ENCODE assay signal across 8 cellular contexts in genomic region chr1:28668956-28669719, GRCh38. TPM values are rescaled to one million over a fixed set of nuclear protein-coding genes. Genes with fewer than 3 reads are reported as not detected.
DNase-seq lines count a peak whose midpoint lies in the region; ATAC-seq, FAIRE-seq and TF ChIP-seq lines count a peak whose summit lies in the region.

No MANE protein-coding gene starts in this region.

- TF ChIP-seq RAD21 in A549 (conservative IDR thresholded peaks at IDR 0.05 in 1 of 2, IDR thresholded peaks at IDR 0.05 in 1 of 2), result no peak

- POLR2A ChIA-PET in A549 (lab: Yijun Ruan, JAX), result interaction anchor here (0.6 to 2.9 kb wide), 7 partner anchors 21 to 870 kb away, joined by 3 to 27 read pairs (median 7); partner anchors contain the start of genes RNU11, TAF12 and YTHDF2
- POLR2A ChIA-PET in activated CD8-positive, alpha-beta T cell treated with anti-CD3 and anti-CD28 coated beads for 36 hours (lab: Charles Lee), result interaction anchor here (0.7 to 6.9 kb wide), 16 partner anchors 9 to 673 kb away, joined by 3 to 98 read pairs (median 5); partner anchors contain the start of genes RNU11, TAF12 and YTHDF2

- CTCF ChIA-PET in A549 (lab: Yijun Ruan, JAX), result interaction anchor here (1.2 to 1.9 kb wide), 3 partner anchors 14 to 208 kb away, joined by 4 to 8 read pairs (median 4); partner anchors contain the start of gene YTHDF2
- CTCF ChIA-PET in activated CD8-positive, alpha-beta T cell treated with anti-CD3 and anti-CD28 coated beads for 36 hours (lab: Charles Lee), result interaction anchor here (0.6 to 2.3 kb wide), 4 partner anchors 26 to 513 kb away, joined by 3 to 8 read pairs (median 4); partner anchors contain the start of genes TAF12 and YTHDF2

- no peak for FAIRE-seq in A549 (lab: Jason Lieb, UNC)

- TF ChIP-seq CTCF in A549 (IDR thresholded peaks at IDR 0.05), result no peak
- TF ChIP-seq CTCF in activated CD8-positive, alpha-beta T cell treated with anti-CD3 and anti-CD28 coated beads for 36 hours (IDR thresholded peaks at IDR 0.05), result no peak

- peak overlapping the region; percentile 89 for H3K4me3 Mint-ChIP-seq in activated CD8-positive, alpha-beta T cell treated with anti-CD3 and anti-CD28 coated beads for 36 hours

- H3K4me2 ChIP-seq in A549, result peak overlapping the region; percentile 83

- H3K27ac ChIP-seq in A549, result peak overlapping the region; percentile 100

- H3K27me3 Mint-ChIP-seq in activated CD8-positive, alpha-beta T cell treated with anti-CD3 and anti-CD28 coated beads for 36 hours, result no peaks in the 10 kb centered on the region

- H3K27ac Mint-ChIP-seq in activated CD8-positive, alpha-beta T cell treated with anti-CD3 and anti-CD28 coated beads for 36 hours, result peak overlapping the region; percentile 93

- peaks cover 4% of the 10 kb centered on the region for H3K36me3 Mint-ChIP-seq in activated CD8-positive, alpha-beta T cell treated with anti-CD3 and anti-CD28 coated beads for 36 hours (ENCODE audit: low read depth)

- DNase-seq in A549 (ENCODE audit: low read depth in 1 of 2, low spot score in 1 of 2) (peak; percentile 37 to 38), NCI-H345 (lab: John Stamatoyannopoulos, UW) (peak; percentile 89), midbrain (lab: John Stamatoyannopoulos, UW) (peak; percentile 45)
- DNase-seq in activated CD8-positive, alpha-beta T cell treated with anti-CD3 and anti-CD28 coated beads for 36 hours, result peak; percentile 61
- DNase-seq in effector CD8-positive, alpha-beta T cell (lab: John Stamatoyannopoulos, UW), result peak; percentile 13
- DNase-seq in stimulated activated CD8-positive, alpha-beta memory T cell treated with anti-CD3 and anti-CD28 coated beads, Interleukin-7, amount 100 ng/mL, for 24 hours (ENCODE audit: low read depth), result peak; percentile 21

- peak; percentile 74 to 91 for ATAC-seq in A549
- ATAC-seq in GM18505 (IDR thresholded peaks at IDR 0.05; ENCODE audit: unreplicated experiment), result peak; percentile 51
- peak; percentile 41 for ATAC-seq in HG02970 (IDR thresholded peaks at IDR 0.05; ENCODE audit: low FRiP score, unreplicated experiment)
- ATAC-seq in activated CD8-positive, alpha-beta T cell treated with anti-CD3 and anti-CD28 coated beads for 36 hours, result peak; percentile 65

- TF ChIP-seq POLR2A in A549 (IDR thresholded peaks at IDR 0.05; ENCODE audit: low read length) (no peak; the same call in 1 of the 2 replicates), GM18505 (IDR thresholded peaks at IDR 0.05; ENCODE audit: borderline replicate concordance, extremely low read depth, insufficient read depth, insufficient read length) (peak; percentile 64)

- intact Hi-C loops in activated CD8-positive, alpha-beta T cell treated with anti-CD3 and anti-CD28 coated beads for 36 hours (cut with micrococcal nuclease), result no loop called here

- H3K4me1 ChIP-seq in A549, result peaks cover 4% of the 10 kb centered on the region; the same call in 1 of the 3 replicates

- peak overlapping the region; percentile 100 for H3K4me3 ChIP-seq in A549

- peaks cover 11% of the 10 kb centered on the region for H3K4me1 Mint-ChIP-seq in activated CD8-positive, alpha-beta T cell treated with anti-CD3 and anti-CD28 coated beads for 36 hours (ENCODE audit: low read depth)

- no peaks in the 10 kb centered on the region for H3K9me3 Mint-ChIP-seq in activated CD8-positive, alpha-beta T cell treated with anti-CD3 and anti-CD28 coated beads for 36 hours

- H3K9me3 ChIP-seq in A549, result no peaks in the 10 kb centered on the region

- 3% methylated on average over 13 of the region's 63 CpGs for WGBS in A549 (ENCODE audit: missing lambda C conversion rate)

- TF ChIP-seq EP300 in A549 (IDR thresholded peaks at IDR 0.05), result no peak

TF ChIP-seq in A549, 52 proteins besides CTCF, POLR2A, EP300 and RAD21:
- TF ChIP-seq PHF8 (IDR thresholded peaks at IDR 0.05; ENCODE audit: borderline replicate concordance, low read depth), result peak; percentile 33
- peak; percentile 60; the same call in 1 of the 2 replicates for TF ChIP-seq MAX (IDR thresholded peaks at IDR 0.05)
- TF ChIP-seq MAZ (IDR thresholded peaks at IDR 0.05; ENCODE audit: borderline replicate concordance, low read depth, low read length), result no peak
- TF ChIP-seq BCL3 (IDR thresholded peaks at IDR 0.05), result 0 out of 3 replicates have a peak, but pooled peaks have one; percentile 45
- 0 out of 5 replicates have a peak, but pooled peaks of 1 of the 2 experiments have one; percentile 30 for TF ChIP-seq JUN (IDR thresholded peaks at IDR 0.05)

RNA-seq across cellular contexts. Expression of gene GMEB1, which starts 0.6 kb away (rescaled TPM):
- polyA plus RNA-seq in A549 (2011; rRNA removed) (6.9 and 7.1 TPM in 2 replicates), A549 (2017; fragmentation: RNase III; extraction: RNeasy Plus Mini Kit Qiagen cat#74134 plus additional on column Dnase treatment) (5.2 to 5.3 TPM (median 5.3 TPM) in 3 replicates)
- 3.7 and 4.3 TPM in 2 replicates for polyA plus RNA-seq in A549 (2012; cell fraction: cytosol; rRNA removed)
- 5.0 and 5.3 TPM in 2 replicates for polyA plus RNA-seq in A549 (2012; cell fraction: nucleus; rRNA removed)
- polyA minus RNA-seq in A549 (2011; rRNA and poly(A)+ RNA removed), result 10.5 and 11.3 TPM in 2 replicates
- 10 to 100 TPM; 22.0 to 23.3 TPM for total RNA-seq in activated CD8-positive, alpha-beta T cell treated with anti-CD3 and anti-CD28 coated beads for 36 hours

RNA-seq across cellular contexts. Expression of gene RNU11, which starts 20.7 kb away (rescaled TPM):
- polyA plus RNA-seq in A549 (2011; rRNA removed), result not detected in 2 replicates
- polyA plus RNA-seq in A549 (2012; cell fraction: cytosol; rRNA removed), result not detected in 2 replicates
- polyA plus RNA-seq in A549 (2012; cell fraction: nucleus; rRNA removed), result not detected in 2 replicates
- not detected in 3 replicates for polyA plus RNA-seq in A549 (2017; fragmentation: RNase III; extraction: RNeasy Plus Mini Kit Qiagen cat#74134 plus additional on column Dnase treatment)
- under 0.01 TPM in 1 of 2 replicates, not detected in the other for polyA minus RNA-seq in A549 (2011; rRNA and poly(A)+ RNA removed)
- not detected for total RNA-seq in activated CD8-positive, alpha-beta T cell treated with anti-CD3 and anti-CD28 coated beads for 36 hours

RNA-seq across cellular contexts. Expression of gene TAF12, which starts 26.3 kb away (rescaled TPM):
- polyA plus RNA-seq in A549 (2011; rRNA removed) (33.8 and 38.3 TPM in 2 replicates), A549 (2017; fragmentation: RNase III; extraction: RNeasy Plus Mini Kit Qiagen cat#74134 plus additional on column Dnase treatment) (15.8 to 18.3 TPM (median 17.6 TPM) in 3 replicates)
- 12.7 and 13.7 TPM in 2 replicates for polyA plus RNA-seq in A549 (2012; cell fraction: cytosol; rRNA removed)
- 2.9 and 5.4 TPM in 2 replicates for polyA plus RNA-seq in A549 (2012; cell fraction: nucleus; rRNA removed)
- 7.4 and 12.9 TPM in 2 replicates for polyA minus RNA-seq in A549 (2011; rRNA and poly(A)+ RNA removed)
- total RNA-seq in activated CD8-positive, alpha-beta T cell treated with anti-CD3 and anti-CD28 coated beads for 36 hours, result 10 to 100 TPM; 21.3 to 23.0 TPM

Comparison
In these comparisons a context has a peak if more than half of its experiments do, and no peak if none do; other contexts are left out.
1. Peak in every context shown above with its lines: DNase-seq, ATAC-seq, H3K4me3 ChIP-seq and H3K27ac ChIP-seq.
2. DNase-seq: peak in every context shown above with its lines; median percentile 89 in NCI-H345; 61 in activated CD8-positive, alpha-beta T cell treated with anti-CD3 and anti-CD28 coated beads for 36 hours; 45 in midbrain; 38 in A549; 21 in stimulated activated CD8-positive, alpha-beta memory T cell treated with anti-CD3 and anti-CD28 coated beads, Interleukin-7, amount 100 ng/mL, for 24 hours; 13 in effector CD8-positive, alpha-beta T cell.